In genomic region chr2:237505188-237505939, GRCh38 we compare ENCODE assay signal across 17 cellular contexts. TPM values are rescaled to one million over a fixed set of nuclear protein-coding genes. Genes with fewer than 3 reads are reported as not detected.
DNase-seq lines count a peak whose midpoint lies in the region; ATAC-seq and TF ChIP-seq lines count a peak whose summit lies in the region.
"Had no signal": no experiment of that assay in that cellular context is flagged by ENCODE, and none has a peak within 500 bp of the region (broad histone marks: within the 10 kb centered on the region; RNA-seq: fewer than 3 reads in every experiment).

No MANE protein-coding gene starts in this region.

- no peak overlapping the region for H2BK12ac ChIP-seq in neuronal stem cell (ENCODE audit: low read length)

- H3K9me3 Mint-ChIP-seq in MCF 10A (ENCODE audit: unreplicated experiment) (no peaks in the 10 kb centered on the region), T-cell (no peaks in the 10 kb centered on the region)

- H3K4me1 ChIP-seq in mammary epithelial cell (ENCODE audit: insufficient read depth, low read length): peaks cover 6% of the 10 kb centered on the region
- H3K4me1 ChIP-seq in PC-3 (ENCODE audit: insufficient read depth, low read length): peaks cover 29% of the 10 kb centered on the region
- H3K4me1 ChIP-seq in neuronal stem cell (ENCODE audit: control insufficient read depth in 2 of 2, insufficient read depth in 1 of 2, low read depth in 1 of 2, low read length in 2 of 2): peaks cover 0 to 4% of the 10 kb centered on the region in 2 donors
- H3K4me1 ChIP-seq in thyroid gland: peaks cover 21 to 65% of the 10 kb centered on the region in 2 donors
- H3K4me1 ChIP-seq in SK-N-SH (ENCODE audit: control insufficient read depth in 1 of 2, insufficient read depth in 2 of 2, low read depth in 1 of 2, low read length in 1 of 2): peaks cover 7 to 30% of the 10 kb centered on the region in 2 experiments; a peak in 3 of 4 replicates

- H3K27me3 Mint-ChIP-seq in MCF 10A (ENCODE audit: insufficient read depth, unreplicated experiment) (no peaks in the 10 kb centered on the region), T-cell (peaks cover 20 to 38% of the 10 kb centered on the region in 2 donors)

- H3K4me3 ChIP-seq in mammary epithelial cell (replicated peaks in 1 of 3; ENCODE audit: insufficient read depth in 1 of 3, low read depth in 2 of 3, low read length in 3 of 3): no peak overlapping the region
- no peak overlapping the region for H3K4me3 ChIP-seq in PC-3 (ENCODE audit: low read length)
- peak overlapping the region in 1 of 2 donors; percentile 12 for H3K4me3 ChIP-seq in neuronal stem cell (ENCODE audit: low read length in 2 of 2)
- no peak overlapping the region for H3K4me3 ChIP-seq in thyroid gland (replicated peaks in 1 of 3)
- H3K4me3 ChIP-seq in SK-N-SH (ENCODE audit: low read depth in 2 of 2, low read length in 1 of 2): no peak overlapping the region
- H3K4me3 ChIP-seq: Peyer's patch had no signal

- H3K9me2 ChIP-seq in PC-3 (replicated peaks; ENCODE audit: low read length) (no peaks in the 10 kb centered on the region), SK-N-SH (no peaks in the 10 kb centered on the region)

- H3K27ac ChIP-seq in mammary epithelial cell (ENCODE audit: insufficient read depth, low read depth, low read length) (no peak overlapping the region), PC-3 (ENCODE audit: low read length) (peak overlapping the region; percentile 100), neuronal stem cell (replicated peaks; ENCODE audit: low read length) (no peak overlapping the region), thyroid gland (peak overlapping the region in 2 of 3 donors; percentile 8 to 43), SK-N-SH (ENCODE audit: low read depth in 2 of 2, low read length in 1 of 2) (peak overlapping the region in 1 of 2 experiments; percentile 100; a peak in 2 of 4 replicates)
- H3K27ac ChIP-seq: Peyer's patch had no signal

- H3K14ac ChIP-seq in neuronal stem cell (ENCODE audit: low read length): peak overlapping the region; percentile 1

- H2BK5ac ChIP-seq in neuronal stem cell (ENCODE audit: low read length): peak overlapping the region; percentile 42

- H3K27me3 ChIP-seq in mammary epithelial cell (ENCODE audit: insufficient read depth, low read length) (no peaks in the 10 kb centered on the region), PC-3 (ENCODE audit: low read length) (no peaks in the 10 kb centered on the region), neuronal stem cell (ENCODE audit: control insufficient read depth in 3 of 3, insufficient read depth in 3 of 3, low read depth in 1 of 3, low read length in 3 of 3) (no peaks in the 10 kb centered on the region), thyroid gland (no peaks in the 10 kb centered on the region), SK-N-SH (ENCODE audit: insufficient read depth) (no peaks in the 10 kb centered on the region)
- H3K27me3 ChIP-seq: Peyer's patch had no signal

- H3K23ac ChIP-seq in neuronal stem cell (ENCODE audit: low read depth, low read length, poor library complexity): peak overlapping the region; percentile 80

- no peaks in the 10 kb centered on the region for H3K79me1 ChIP-seq in neuronal stem cell (ENCODE audit: low read depth, low read length)

- no peak for TF ChIP-seq POLR2A in thyroid gland (IDR thresholded peaks at IDR 0.05)

- no peak for TF ChIP-seq RAD21 in SK-N-SH (IDR thresholded peaks at IDR 0.05; ENCODE audit: low read length)

- no peak for TF ChIP-seq EP300 in SK-N-SH (IDR thresholded peaks at IDR 0.05; ENCODE audit: borderline replicate concordance in 1 of 2, low read depth in 1 of 2, low read length in 1 of 2)

- H3F3A ChIP-seq in PC-3 (ENCODE audit: low read length, unreplicated experiment) (peaks cover 10% of the 10 kb centered on the region), SK-N-SH (replicated peaks; ENCODE audit: insufficient read depth) (peaks cover 37% of the 10 kb centered on the region)

- H3K9me3 ChIP-seq in mammary epithelial cell (replicated peaks; ENCODE audit: insufficient read depth, low read length): no peaks in the 10 kb centered on the region
- no peaks in the 10 kb centered on the region for H3K9me3 ChIP-seq in PC-3 (ENCODE audit: low read length)
- H3K9me3 ChIP-seq in neuronal stem cell (replicated peaks in 1 of 2; ENCODE audit: control insufficient read depth in 2 of 2, insufficient read depth in 1 of 2, low read depth in 1 of 2, low read length in 2 of 2): no peaks in the 10 kb centered on the region
- no peaks in the 10 kb centered on the region for H3K9me3 ChIP-seq in thyroid gland
- H3K9me3 ChIP-seq in SK-N-SH: no peaks in the 10 kb centered on the region
- H3K9me3 ChIP-seq: Peyer's patch had no signal

- no peak for TF ChIP-seq CTCF in MCF 10A (IDR thresholded peaks at IDR 0.05; ENCODE audit: unreplicated experiment)
- no peak for TF ChIP-seq CTCF in mammary epithelial cell (conservative IDR thresholded peaks at IDR 0.05 in 1 of 2, IDR thresholded peaks at IDR 0.05 in 1 of 2; ENCODE audit: extremely low read depth in 1 of 2, insufficient read depth in 1 of 2, low read depth in 1 of 2, low read length in 2 of 2)
- no peak for TF ChIP-seq CTCF in PC-3 (conservative IDR thresholded peaks at IDR 0.05; ENCODE audit: low read depth, low read length)
- TF ChIP-seq CTCF in thyroid gland (IDR thresholded peaks at IDR 0.05): no peak
- TF ChIP-seq CTCF in SK-N-SH (IDR thresholded peaks at IDR 0.05): no peak

- H3K27ac Mint-ChIP-seq in MCF 10A (ENCODE audit: low read depth, unreplicated experiment) (peak overlapping the region; percentile 78), T-cell (no peak overlapping the region)

- H3K36me3 ChIP-seq in mammary epithelial cell (ENCODE audit: insufficient read depth, low read length) (peaks cover 3% of the 10 kb centered on the region), PC-3 (ENCODE audit: low read depth, low read length) (peaks cover 59% of the 10 kb centered on the region), neuronal stem cell (replicated peaks in 1 of 2; ENCODE audit: control insufficient read depth in 2 of 2, insufficient read depth in 2 of 2, low read length in 2 of 2) (no peaks in the 10 kb centered on the region), thyroid gland (peaks cover 0 to 6% of the 10 kb centered on the region in 2 donors), SK-N-SH (replicated peaks in 1 of 2; ENCODE audit: control insufficient read depth in 1 of 2, insufficient read depth in 2 of 2, low read length in 1 of 2) (peaks cover 0 to 60% of the 10 kb centered on the region in 2 experiments)
- H3K36me3 ChIP-seq: Peyer's patch had no signal

- WGBS in mammary epithelial cell (ENCODE audit: low coverage, missing lambda C conversion rate): 93% methylated on average over 11 of the region's 15 CpGs
- WGBS in neuronal stem cell (ENCODE audit: extremely low coverage in 2 of 2, insufficient read length in 2 of 2, insufficient replicate concordance in 1 of 2), 2 donors: no CpG with 5 or more reads among the region's 15 CpGs
- 82 to 83% methylated on average over 12 to 15 of the region's 15 CpGs for WGBS in thyroid gland, 2 donors
- 97% methylated on average over 14 of the region's 15 CpGs for WGBS in SK-N-SH (ENCODE audit: low lambda C conversion rate)

- H3K36me3 Mint-ChIP-seq in MCF 10A (ENCODE audit: insufficient read depth, unreplicated experiment) (peaks cover 19% of the 10 kb centered on the region), T-cell (no peaks in the 10 kb centered on the region)

- H2AFZ ChIP-seq in mammary epithelial cell (ENCODE audit: low read depth, low read length) (no peak overlapping the region), PC-3 (ENCODE audit: low read length) (no peak overlapping the region), neuronal stem cell (ENCODE audit: low read length) (no peak overlapping the region), SK-N-SH (ENCODE audit: low read depth) (no peak overlapping the region)

- DNase-seq in MCF 10A (ENCODE audit: unreplicated experiment): no peak
- DNase-seq in mammary epithelial cell: no peak
- no peak for DNase-seq in PC-3
- DNase-seq in neuronal stem cell (ENCODE audit: low spot score): no peak
- no peak for DNase-seq in thyroid gland
- DNase-seq in T-cell: no peak
- DNase-seq in SK-N-SH: no peak
- DNase-seq: C1 segment of cervical spinal cord, GF-D8, KG1, NCI-H1436, NCI-H2029 treated with DMSO at 0.1 percent for 48 hours, NCI-H510A, NCI-H774, Peyer's patch, Right ventricle myocardium superior had no signal

- H3K4ac ChIP-seq in neuronal stem cell (ENCODE audit: low read length): no peak overlapping the region

- no peak overlapping the region for H4K91ac ChIP-seq in neuronal stem cell (ENCODE audit: low read depth, low read length, poor library complexity)

- dilution Hi-C loops in mammary epithelial cell (cut with HindIII; ENCODE audit: low sequenced_read_pairs): no loop called here

- BruUV-seq in MCF 10A (replicated peaks; lab: Mats Ljungman, UMichigan): no TSS peak
- no TSS peak for BruUV-seq in mammary epithelial cell (replicated peaks; lab: Mats Ljungman, UMichigan)
- BruUV-seq in PC-3 (replicated peaks; lab: Mats Ljungman, UMichigan): no TSS peak

- no peak for ATAC-seq in PC-3
- ATAC-seq in GM18861 (IDR thresholded peaks at IDR 0.05; ENCODE audit: unreplicated experiment): no peak
- no peak for ATAC-seq in T-cell (replicated peaks in 1 of 4)

- intact Hi-C loops in MCF 10A (cut with micrococcal nuclease): no loop called here
- intact Hi-C loops in mammary epithelial cell (cut with micrococcal nuclease): no loop called here
- intact Hi-C loops in PC-3 (cut with micrococcal nuclease): no loop called here
- intact Hi-C loops in thyroid gland (cut with DNase I): no loop called here

- H3K4me1 Mint-ChIP-seq in MCF 10A (ENCODE audit: insufficient read depth, unreplicated experiment) (peaks cover 25% of the 10 kb centered on the region), T-cell (peaks cover 0 to 2% (median 0%) of the 10 kb centered on the region in 3 donors)

- no peak overlapping the region for H3K4me2 ChIP-seq in mammary epithelial cell (ENCODE audit: insufficient read depth, low read depth, low read length)
- no peak overlapping the region for H3K4me2 ChIP-seq in PC-3 (ENCODE audit: low read length)
- no peak overlapping the region for H3K4me2 ChIP-seq in neuronal stem cell (ENCODE audit: insufficient read depth, low read length, poor library complexity, severe bottlenecking)
- H3K4me2 ChIP-seq in SK-N-SH: no peak overlapping the region

- CTCF ChIA-PET in MCF 10A (lab: Yijun Ruan, JAX) (interaction anchor here (1.1 to 8.3 kb wide), 3 partner anchors 23 to 69 kb away, joined by 5 to 239 read pairs (median 7); no protein-coding TSS in a partner anchor), mammary epithelial cell (lab: Charles Lee; ENCODE audit: low non-redundant PET) (no interaction called here), PC-3 (lab: Charles Lee) (no interaction called here), T-cell (lab: Charles Lee) (no interaction called here), SK-N-SH (lab: Yijun Ruan, JAX) (interaction anchor here (0.7 to 3.1 kb wide), 4 partner anchors 7 to 240 kb away, joined by 3 to 15 read pairs (median 8); no protein-coding TSS in a partner anchor)

- no peak overlapping the region for H3K18ac ChIP-seq in neuronal stem cell (ENCODE audit: low read length)

- no peak overlapping the region for H2BK120ac ChIP-seq in neuronal stem cell (ENCODE audit: low read depth, low read length)

- no peaks in the 10 kb centered on the region for H4K20me1 ChIP-seq in mammary epithelial cell (ENCODE audit: insufficient read depth, low read length)
- H4K20me1 ChIP-seq in PC-3 (ENCODE audit: low read length): no peaks in the 10 kb centered on the region
- no peaks in the 10 kb centered on the region for H4K20me1 ChIP-seq in SK-N-SH (ENCODE audit: insufficient read depth)

- H3K4me3 Mint-ChIP-seq in MCF 10A (ENCODE audit: unreplicated experiment): no peak overlapping the region
- H3K4me3 Mint-ChIP-seq in T-cell: no peak overlapping the region

- H2AK5ac ChIP-seq in neuronal stem cell (ENCODE audit: low read depth, low read length): no peak overlapping the region

- H4K8ac ChIP-seq in neuronal stem cell (ENCODE audit: low read depth, low read length): no peak overlapping the region

- no peaks in the 10 kb centered on the region for H3K79me2 ChIP-seq in mammary epithelial cell (ENCODE audit: insufficient read depth, low read length)
- H3K79me2 ChIP-seq in PC-3 (ENCODE audit: low read length): peaks cover 80% of the 10 kb centered on the region
- H3K79me2 ChIP-seq in SK-N-SH (ENCODE audit: insufficient read depth): peaks cover 87% of the 10 kb centered on the region

- H3K9ac ChIP-seq in mammary epithelial cell (ENCODE audit: insufficient read depth, low read length) (no peak overlapping the region), PC-3 (ENCODE audit: low read length) (no peak overlapping the region), neuronal stem cell (ENCODE audit: low read depth, low read length, poor library complexity) (no peak overlapping the region), SK-N-SH (no peak overlapping the region)

- POLR2A ChIA-PET in MCF 10A (lab: Yijun Ruan, JAX) (no interaction called here), PC-3 (lab: Charles Lee; ENCODE audit: unreplicated experiment) (no interaction called here), T-cell (lab: Charles Lee) (no interaction called here), SK-N-SH (lab: Yijun Ruan, JAX) (no interaction called here)

- H2BK15ac ChIP-seq in neuronal stem cell (ENCODE audit: low read length): no peak overlapping the region

- in situ Hi-C loops in mammary epithelial cell (cut with MboI; ENCODE audit: low sequenced_read_pairs in 2 of 2): no loop called here

RNA-seq across cellular contexts. Expression of gene MLPH, which starts 18.3 kb away (rescaled TPM):
- total RNA-seq in MCF 10A (2022) (27.1 and 28.5 TPM in 2 replicates), mammary epithelial cell (1 to 10 TPM; 2.8 to 7.2 TPM), PC-3 (2014; rRNA removed) (201 and 270 TPM in 2 replicates), thyroid gland (100 to 1,000 TPM in 1 of 4 donors, 10 to 100 TPM in 3; 41.3 to 107 (median 58.6) TPM), T-cell (1 to 10 TPM in 1 of 5 donors, under 1 TPM in 2, not detected in 2; 0.55 to 1.4 (median 0.72) TPM)
- polyA plus RNA-seq in mammary epithelial cell (16.1 TPM), SK-N-SH (2012; rRNA removed) (84.8 and 93.6 TPM in 2 replicates)
- 24.1 TPM for polyA minus RNA-seq in mammary epithelial cell
- 0.03 TPM for polyA plus RNA-seq in neuronal stem cell (2013, experiment 1 of 2)
- polyA plus RNA-seq in neuronal stem cell (2013, experiment 2 of 2): 0.08 TPM
- polyA plus RNA-seq in SK-N-SH (2012; cell fraction: cytosol; rRNA removed): 37.4 and 44.7 TPM in 2 replicates
- polyA plus RNA-seq in SK-N-SH (2012; cell fraction: nucleus; rRNA removed): 348 and 369 TPM in 2 replicates

Comparison
In these comparisons a context has a peak if more than half of its experiments do, and no peak if none do; other contexts are left out.
1. CTCF ChIA-PET loops: an anchor here in MCF 10A (1.1 to 8.3 kb wide) and SK-N-SH (0.7 to 3.1 kb wide); none called in mammary epithelial cell, PC-3 and T-cell.
2. H3K27ac ChIP-seq: peak in PC-3 (single experiment) and thyroid gland (2 of 3); none in mammary epithelial cell (single experiment) and neuronal stem cell (single experiment).